In genomic region chr7:44633254-44634186, GRCh38 we compare ENCODE assay signal across 8 cellular contexts. TPM values are rescaled to one million over a fixed set of nuclear protein-coding genes. Genes with fewer than 3 reads are reported as not detected.
DNase-seq lines count a peak whose midpoint lies in the region; ATAC-seq, FAIRE-seq and TF ChIP-seq lines count a peak whose summit lies in the region.

No MANE protein-coding gene starts in this region.

- ATAC-seq in GM21360 (IDR thresholded peaks at IDR 0.05; ENCODE audit: unreplicated experiment) = peak; percentile 53
- peak in 1 of 2 donors; percentile 26 for ATAC-seq in natural killer cell treated with Interleukin-12 subunit alpha and Interleukin-12 subunit beta and Interleukin-15 and Interleukin-18, amount 100 ng/mL, for 72 hours

- CTCF ChIA-PET in CD4-positive, alpha-beta memory T cell (lab: Charles Lee; ENCODE audit: partially characterized antibody) = interaction anchor here (0.7 to 3.5 kb wide), 8 partner anchors 8 to 223 kb away, joined by 3 to 15 read pairs (median 4); partner anchors contain the start of gene OGDH

- peak; percentile 76 to 93 (median 85) for DNase-seq in CD4-positive, alpha-beta memory T cell
- DNase-seq in HK-2 (ENCODE audit: unreplicated experiment) (peak; percentile 32), endothelial cell (ENCODE audit: low spot score) (no peak), urothelium cell line (ENCODE audit: low spot score) (peak; percentile 39), NCI-H1092 (lab: John Stamatoyannopoulos, UW) (no peak)
- peak; percentile 56 for DNase-seq in activated CD4-positive, alpha-beta T cell treated with anti-CD3 and anti-CD28 coated beads, Interleukin-2, amount 50 U/mL, for 1 hour
- no peak for DNase-seq in natural killer cell treated with Interleukin-12 subunit alpha and Interleukin-12 subunit beta and Interleukin-15 and Interleukin-18, amount 100 ng/mL, for 72 hours (ENCODE audit: low spot score)

- peak overlapping the region in 1 of 2 donors; percentile 30 for H3K4me3 ChIP-seq in CD4-positive, alpha-beta memory T cell (ENCODE audit: low read length in 2 of 2)

- FAIRE-seq in urothelium cell line (lab: Jason Lieb, UNC) = no peak

- peaks cover 66 to 98% (median 88%) of the 10 kb centered on the region in 4 donors for H3K4me1 Mint-ChIP-seq in CD4-positive, alpha-beta memory T cell
- peaks cover 28% of the 10 kb centered on the region for H3K4me1 Mint-ChIP-seq in endothelial cell (ENCODE audit: unreplicated experiment)
- H3K4me1 Mint-ChIP-seq in natural killer cell treated with Interleukin-12 subunit alpha and Interleukin-12 subunit beta and Interleukin-15 and Interleukin-18, amount 100 ng/mL, for 72 hours (ENCODE audit: low read depth in 2 of 2) = peaks cover 67 to 80% of the 10 kb centered on the region in 2 donors

- peak overlapping the region; percentile 21 to 88 (median 75) for H3K4me3 Mint-ChIP-seq in CD4-positive, alpha-beta memory T cell
- no peak overlapping the region for H3K4me3 Mint-ChIP-seq in endothelial cell (ENCODE audit: unreplicated experiment)
- H3K4me3 Mint-ChIP-seq in natural killer cell treated with Interleukin-12 subunit alpha and Interleukin-12 subunit beta and Interleukin-15 and Interleukin-18, amount 100 ng/mL, for 72 hours = peak overlapping the region; percentile 48

- POLR2A ChIA-PET in CD4-positive, alpha-beta memory T cell (lab: Charles Lee; ENCODE audit: partially characterized antibody) = interaction anchor here (0.5 to 29.4 kb wide), 15 partner anchors 8 to 252 kb away, joined by 3 to 1226 read pairs (median 4); partner anchors contain the start of genes DDX56, H2AZ2, OGDH and PURB

- peaks cover 100% of the 10 kb centered on the region for H3K4me1 ChIP-seq in CD4-positive, alpha-beta memory T cell (ENCODE audit: insufficient read depth, low read length)

- H3K27ac ChIP-seq in CD4-positive, alpha-beta memory T cell (ENCODE audit: low read depth, low read length) = peak overlapping the region; percentile 96

- H3K36me3 ChIP-seq in CD4-positive, alpha-beta memory T cell (ENCODE audit: insufficient read depth, low read length) = no peaks in the 10 kb centered on the region

- intact Hi-C loops in CD4-positive, alpha-beta memory T cell (cut with micrococcal nuclease) = loop anchor here (5.0 kb wide), 1 partner anchor 49 kb away; no protein-coding TSS in a partner anchor

- peak overlapping the region; percentile 97 to 100 (median 100) for H3K27ac Mint-ChIP-seq in CD4-positive, alpha-beta memory T cell
- peak overlapping the region; percentile 8 for H3K27ac Mint-ChIP-seq in endothelial cell (ENCODE audit: unreplicated experiment)
- peak overlapping the region; percentile 17 to 87 for H3K27ac Mint-ChIP-seq in natural killer cell treated with Interleukin-12 subunit alpha and Interleukin-12 subunit beta and Interleukin-15 and Interleukin-18, amount 100 ng/mL, for 72 hours

- H3K27me3 Mint-ChIP-seq in CD4-positive, alpha-beta memory T cell = no peaks in the 10 kb centered on the region
- H3K27me3 Mint-ChIP-seq in endothelial cell (ENCODE audit: unreplicated experiment) = peaks cover 2% of the 10 kb centered on the region
- H3K27me3 Mint-ChIP-seq in natural killer cell treated with Interleukin-12 subunit alpha and Interleukin-12 subunit beta and Interleukin-15 and Interleukin-18, amount 100 ng/mL, for 72 hours = no peaks in the 10 kb centered on the region

- peaks cover 0 to 4% (median 0%) of the 10 kb centered on the region in 8 donors for H3K9me3 Mint-ChIP-seq in CD4-positive, alpha-beta memory T cell
- H3K9me3 Mint-ChIP-seq in endothelial cell (ENCODE audit: unreplicated experiment) = no peaks in the 10 kb centered on the region
- H3K9me3 Mint-ChIP-seq in natural killer cell treated with Interleukin-12 subunit alpha and Interleukin-12 subunit beta and Interleukin-15 and Interleukin-18, amount 100 ng/mL, for 72 hours = no peaks in the 10 kb centered on the region

- no peaks in the 10 kb centered on the region for H3K27me3 ChIP-seq in CD4-positive, alpha-beta memory T cell (ENCODE audit: insufficient read depth, low read length)

- TF ChIP-seq CTCF in endothelial cell (IDR thresholded peaks at IDR 0.05; ENCODE audit: unreplicated experiment) = no peak

- no peaks in the 10 kb centered on the region for H3K9me3 ChIP-seq in CD4-positive, alpha-beta memory T cell (ENCODE audit: control insufficient read depth in 1 of 2, low read length in 2 of 2)

- peaks cover 17 to 26% of the 10 kb centered on the region in 2 donors for H3K36me3 Mint-ChIP-seq in CD4-positive, alpha-beta memory T cell
- H3K36me3 Mint-ChIP-seq in endothelial cell (ENCODE audit: low read depth, unreplicated experiment) = no peaks in the 10 kb centered on the region
- peaks cover 11% of the 10 kb centered on the region for H3K36me3 Mint-ChIP-seq in natural killer cell treated with Interleukin-12 subunit alpha and Interleukin-12 subunit beta and Interleukin-15 and Interleukin-18, amount 100 ng/mL, for 72 hours

RNA-seq across cellular contexts. Expression of gene OGDH, which starts 27.1 kb away (rescaled TPM):
- 100 to 1,000 TPM; 116 to 126 TPM for total RNA-seq in CD4-positive, alpha-beta memory T cell
- 10 to 100 TPM; 42.2 to 61.6 TPM for polyA plus RNA-seq in CD4-positive, alpha-beta memory T cell
- 67.1 TPM for total RNA-seq in endothelial cell (ENCODE audit: unreplicated experiment)
- total RNA-seq in natural killer cell treated with Interleukin-12 subunit alpha and Interleukin-12 subunit beta and Interleukin-15 and Interleukin-18, amount 100 ng/mL, for 72 hours = 100 to 1,000 TPM in 1 of 2 donors, 10 to 100 TPM in 1; 84.8 to 116 TPM

RNA-seq across cellular contexts. Expression of gene TMED4, which starts 51.5 kb away (rescaled TPM):
- total RNA-seq in CD4-positive, alpha-beta memory T cell = 100 to 1,000 TPM; 108 to 110 TPM
- 10 to 100 TPM; 65.4 to 68.1 TPM for polyA plus RNA-seq in CD4-positive, alpha-beta memory T cell
- total RNA-seq in endothelial cell (ENCODE audit: unreplicated experiment) = 79.4 TPM
- 100 to 1,000 TPM in 1 of 2 donors, 10 to 100 TPM in 1; 97.9 to 104 TPM for total RNA-seq in natural killer cell treated with Interleukin-12 subunit alpha and Interleukin-12 subunit beta and Interleukin-15 and Interleukin-18, amount 100 ng/mL, for 72 hours

RNA-seq across cellular contexts. Expression of gene DDX56, which starts 59.8 kb away (rescaled TPM):
- total RNA-seq in CD4-positive, alpha-beta memory T cell = 100 to 1,000 TPM; 109 to 114 TPM
- 10 to 100 TPM; 48.9 to 50.5 TPM for polyA plus RNA-seq in CD4-positive, alpha-beta memory T cell
- total RNA-seq in endothelial cell (ENCODE audit: unreplicated experiment) = 71.6 TPM
- total RNA-seq in natural killer cell treated with Interleukin-12 subunit alpha and Interleukin-12 subunit beta and Interleukin-15 and Interleukin-18, amount 100 ng/mL, for 72 hours = 100 to 1,000 TPM in 1 of 2 donors, 10 to 100 TPM in 1; 99.7 to 208 TPM

Comparison
In these comparisons a context has a peak if more than half of its experiments do, and no peak if none do; other contexts are left out.
1. DNase-seq: peak in CD4-positive, alpha-beta memory T cell (5 of 5), HK-2 (single experiment), activated CD4-positive, alpha-beta T cell treated with anti-CD3 and anti-CD28 coated beads, Interleukin-2, amount 50 U/mL, for 1 hour (single experiment) and urothelium cell line (single experiment); none in endothelial cell (single experiment), natural killer cell treated with Interleukin-12 subunit alpha and Interleukin-12 subunit beta and Interleukin-15 and Interleukin-18, amount 100 ng/mL, for 72 hours (single experiment) and NCI-H1092 (single experiment).
2. H3K27ac Mint-ChIP-seq: peak in every context shown above with its lines; median percentile 100 in CD4-positive, alpha-beta memory T cell; 52 in natural killer cell treated with Interleukin-12 subunit alpha and Interleukin-12 subunit beta and Interleukin-15 and Interleukin-18, amount 100 ng/mL, for 72 hours; 8 in endothelial cell.